In the genomic region with DNA sequence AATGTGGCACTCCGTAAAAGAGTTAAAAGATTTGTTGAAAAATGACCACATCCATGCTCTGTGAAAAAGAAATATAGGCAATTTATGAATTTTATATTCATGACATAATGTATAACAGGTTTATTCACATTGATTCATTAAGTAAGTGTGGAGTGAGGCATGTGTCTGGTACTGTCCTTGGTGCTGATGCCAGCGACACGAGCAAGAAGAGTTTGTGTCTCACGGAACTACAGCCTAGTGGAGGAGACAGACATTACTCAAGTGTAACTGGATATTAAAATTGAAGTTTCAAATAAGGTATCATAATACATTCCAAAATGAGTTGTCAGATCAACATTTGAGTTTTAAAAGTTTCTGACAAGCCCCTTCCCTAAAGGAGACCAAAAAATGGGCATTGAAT, we compare ENCODE assay signal across 9 cellular contexts.
DNase-seq lines count a peak whose midpoint lies in the region; FAIRE-seq and TF ChIP-seq lines count a peak whose summit lies in the region.
"Had no signal": no experiment of that assay in that cellular context is flagged by ENCODE, and none has a peak within 500 bp of the region (broad histone marks: within the 10 kb centered on the region; RNA-seq: fewer than 3 reads in every experiment).

No MANE protein-coding gene starts in this region.

- peaks cover 7% of the 10 kb centered on the region for H3K9me3 Mint-ChIP-seq in chondrocyte (ENCODE audit: low read depth)
- H3K9me3 Mint-ChIP-seq in nephron progenitor cell, result peaks cover 3% of the 10 kb centered on the region

- DNase-seq in H54 (ENCODE audit: insufficient read length, low spot score) (no peak), NOMO-1 treated with dmso at 0.1 percent for 144 hours (lab: John Stamatoyannopoulos, UW; ENCODE audit: unreplicated experiment) (peak; percentile 5), chondrocyte (ENCODE audit: low spot score) (no peak), nephron progenitor cell (peak; percentile 52), GDM1 (lab: John Stamatoyannopoulos, UW) (no peak), NCI-H526 treated with DMSO at 0.1 percent for 48 hours (lab: John Stamatoyannopoulos, UW) (no peak), cortex of kidney (lab: John Stamatoyannopoulos, UW) (no peak), SKM-1 (lab: John Stamatoyannopoulos, UW; ENCODE audit: unreplicated experiment) (no peak)
- DNase-seq: hippocampal formation had no signal

- H3K4me1 Mint-ChIP-seq in chondrocyte (ENCODE audit: low read depth) (no peaks in the 10 kb centered on the region), nephron progenitor cell (no peaks in the 10 kb centered on the region)

- peaks cover 19% of the 10 kb centered on the region for H3K27me3 Mint-ChIP-seq in chondrocyte (ENCODE audit: low read depth)
- H3K27me3 Mint-ChIP-seq in nephron progenitor cell (ENCODE audit: low read depth, poor library complexity), result peaks cover 10% of the 10 kb centered on the region

- H3K27ac Mint-ChIP-seq in chondrocyte (ENCODE audit: unreplicated experiment), result no peak overlapping the region
- H3K27ac Mint-ChIP-seq in nephron progenitor cell, result no peak overlapping the region

- no peak for TF ChIP-seq POLR2A in H54 (IDR thresholded peaks at IDR 0.05; ENCODE audit: low read depth, low read length)

- peak; percentile 43 for FAIRE-seq in H54 (lab: Jason Lieb, UNC)

- peak; percentile 61 for TF ChIP-seq CTCF in chondrocyte (IDR thresholded peaks at IDR 0.05)
- peak; percentile 27 for TF ChIP-seq CTCF in nephron progenitor cell (IDR thresholded peaks at IDR 0.05)

- no peak overlapping the region for H3K4me3 Mint-ChIP-seq in chondrocyte (ENCODE audit: unreplicated experiment)
- H3K4me3 Mint-ChIP-seq in nephron progenitor cell, result no peak overlapping the region

- H3K36me3 Mint-ChIP-seq in chondrocyte (ENCODE audit: low read depth), result no peaks in the 10 kb centered on the region
- no peaks in the 10 kb centered on the region for H3K36me3 Mint-ChIP-seq in nephron progenitor cell (ENCODE audit: low read depth)

Comparison
In these comparisons a context has a peak if more than half of its experiments do, and no peak if none do; other contexts are left out.
1. DNase-seq: peak in NOMO-1 treated with dmso at 0.1 percent for 144 hours (single experiment) and nephron progenitor cell (single experiment); none in H54 (single experiment), chondrocyte (single experiment), GDM1 (single experiment), NCI-H526 treated with DMSO at 0.1 percent for 48 hours (single experiment), cortex of kidney (single experiment) and SKM-1 (single experiment).